ENCODE assay signal across 8 cellular contexts in genomic region chr11:507727-508515, GRCh38. TPM values are rescaled to one million over a fixed set of nuclear protein-coding genes. Genes with fewer than 3 reads are reported as not detected.
DNase-seq lines count a peak whose midpoint lies in the region; ATAC-seq and TF ChIP-seq lines count a peak whose summit lies in the region.

No MANE protein-coding gene starts in this region.

- H3K27ac ChIP-seq in CD8-positive, alpha-beta memory T cell (ENCODE audit: low read depth, low read length): peak overlapping the region; percentile 59
- peak overlapping the region; percentile 38; the same call in 1 of the 2 replicates for H3K27ac ChIP-seq in PC-3 (ENCODE audit: low read length)
- peak overlapping the region; percentile 84 for H3K27ac ChIP-seq in osteoblast (ENCODE audit: low read depth, low read length)

- H3K36me3 ChIP-seq in CD8-positive, alpha-beta memory T cell (ENCODE audit: insufficient read depth, low read length): peaks cover 5% of the 10 kb centered on the region
- H3K36me3 ChIP-seq in PC-3 (ENCODE audit: low read depth, low read length): peaks cover 3% of the 10 kb centered on the region; the same call in 1 of the 2 replicates
- H3K36me3 ChIP-seq in osteoblast (ENCODE audit: insufficient read depth, low read length): peaks cover 15% of the 10 kb centered on the region

- peaks cover 0 to 3% of the 10 kb centered on the region in 2 donors for H3K27me3 Mint-ChIP-seq in CD8-positive, alpha-beta memory T cell

- H3K9me3 ChIP-seq in CD8-positive, alpha-beta memory T cell (ENCODE audit: low read length): no peaks in the 10 kb centered on the region
- H3K9me3 ChIP-seq in PC-3 (ENCODE audit: low read length): no peaks in the 10 kb centered on the region
- no peaks in the 10 kb centered on the region for H3K9me3 ChIP-seq in osteoblast (ENCODE audit: low read depth, low read length)

- no peaks in the 10 kb centered on the region for H3K9me3 Mint-ChIP-seq in CD8-positive, alpha-beta memory T cell

- no peaks in the 10 kb centered on the region for H3K9me2 ChIP-seq in PC-3 (replicated peaks; ENCODE audit: low read length)

- H3K27me3 ChIP-seq in CD8-positive, alpha-beta memory T cell (ENCODE audit: insufficient read depth, low read length, poor library complexity, severe bottlenecking): no peaks in the 10 kb centered on the region
- H3K27me3 ChIP-seq in PC-3 (ENCODE audit: low read length) (no peaks in the 10 kb centered on the region), osteoblast (ENCODE audit: insufficient read depth, low read length) (no peaks in the 10 kb centered on the region)

- no peaks in the 10 kb centered on the region for H3F3A ChIP-seq in PC-3 (ENCODE audit: low read length, unreplicated experiment)

- CTCF ChIA-PET in CD8-positive, alpha-beta memory T cell (lab: Charles Lee): interaction anchor here (6.4 kb wide), 1 partner anchor 10 kb away, joined by 42 read pairs; no protein-coding TSS in a partner anchor
- CTCF ChIA-PET in PC-3 (lab: Charles Lee): no interaction called here

- peak overlapping the region; percentile 49; the same call in 1 of the 2 replicates for H2AFZ ChIP-seq in PC-3 (ENCODE audit: low read length)
- peak overlapping the region; percentile 51 for H2AFZ ChIP-seq in osteoblast (ENCODE audit: low read length)

- H3K4me2 ChIP-seq in PC-3 (ENCODE audit: low read length) (peak overlapping the region; percentile 98), osteoblast (ENCODE audit: insufficient read depth, low read length) (peak overlapping the region; percentile 86)

- H3K4me1 Mint-ChIP-seq in CD8-positive, alpha-beta memory T cell: peaks cover 11 to 36% (median 23%) of the 10 kb centered on the region in 3 donors

- POLR2A ChIA-PET in CD8-positive, alpha-beta memory T cell (lab: Charles Lee): interaction anchor here (2.3 to 2.7 kb wide), 2 partner anchors 28 to 301 kb away, joined by 16 to 18 read pairs; partner anchors contain the start of genes BET1L, HRAS, LRRC56 and RIC8A
- POLR2A ChIA-PET in PC-3 (lab: Charles Lee; ENCODE audit: unreplicated experiment): no interaction called here

- intact Hi-C loops in PC-3 (cut with micrococcal nuclease): loop anchor here (1.0 to 5.0 kb wide), 4 partner anchors 10 to 57 kb away; partner anchors contain the start of genes LRRC56 and PTDSS2

- H3K4me3 ChIP-seq in CD8-positive, alpha-beta memory T cell (ENCODE audit: low read length): peak overlapping the region; percentile 34
- H3K4me3 ChIP-seq in PC-3 (ENCODE audit: low read length): peak overlapping the region; percentile 81
- H3K4me3 ChIP-seq in osteoblast (ENCODE audit: insufficient read depth, low read length): peak overlapping the region; percentile 95

- H3K9ac ChIP-seq in PC-3 (ENCODE audit: low read length): peak overlapping the region; percentile 90

- TF ChIP-seq CTCF in PC-3 (conservative IDR thresholded peaks at IDR 0.05; ENCODE audit: low read depth, low read length) (no peak), osteoblast (IDR thresholded peaks at IDR 0.05; ENCODE audit: extremely low read depth, low read depth, low read length) (no peak)

- ATAC-seq in PC-3 (no peak), GM18868 (IDR thresholded peaks at IDR 0.05; ENCODE audit: unreplicated experiment) (no peak), GM21619 (IDR thresholded peaks at IDR 0.05; ENCODE audit: unreplicated experiment) (no peak)

- no TSS peak for BruUV-seq in PC-3 (replicated peaks; lab: Mats Ljungman, UMichigan)

- no peak for DNase-seq in CD8-positive, alpha-beta memory T cell
- DNase-seq in PC-3: no peak
- DNase-seq in epidermal melanocyte (ENCODE audit: insufficient read length, low spot score): peak; percentile 13
- DNase-seq in osteoblast (ENCODE audit: insufficient read length, low spot score, missing footprints): peak; percentile 70
- no peak for DNase-seq in hypothalamus (lab: John Stamatoyannopoulos, UW)
- no peak for DNase-seq in stimulated activated CD4-positive, alpha-beta T cell treated with anti-CD3 and anti-CD28 coated beads, Interleukin-1b, Interleukin-23, amount 100 ng/mL, for 48 hours

- H3K4me3 Mint-ChIP-seq in CD8-positive, alpha-beta memory T cell: peak overlapping the region; percentile 58 to 100 (median 83)

- no peaks in the 10 kb centered on the region for H4K20me1 ChIP-seq in PC-3 (ENCODE audit: low read length)
- H4K20me1 ChIP-seq in osteoblast (ENCODE audit: insufficient read depth, low read length): peaks cover 2% of the 10 kb centered on the region

- H3K4me1 ChIP-seq in CD8-positive, alpha-beta memory T cell (ENCODE audit: insufficient read depth, low read length): peaks cover 31% of the 10 kb centered on the region
- H3K4me1 ChIP-seq in PC-3 (ENCODE audit: insufficient read depth, low read length) (peaks cover 12% of the 10 kb centered on the region), osteoblast (ENCODE audit: insufficient read depth, low read length) (peaks cover 28% of the 10 kb centered on the region)

- peaks cover 0 to 34% (median 4%) of the 10 kb centered on the region in 3 donors for H3K36me3 Mint-ChIP-seq in CD8-positive, alpha-beta memory T cell

- H3K79me2 ChIP-seq in PC-3 (ENCODE audit: low read length) (peaks cover 39% of the 10 kb centered on the region), osteoblast (ENCODE audit: insufficient read depth, low read length) (peaks cover 49% of the 10 kb centered on the region)

- peak overlapping the region in 7 of 8 donors; percentile 50 to 97 (median 74) for H3K27ac Mint-ChIP-seq in CD8-positive, alpha-beta memory T cell

RNA-seq across cellular contexts. Expression of gene RNH1, which starts 0.9 kb away (rescaled TPM):
- total RNA-seq in CD8-positive, alpha-beta memory T cell: 100 to 1,000 TPM; 118 to 125 TPM
- polyA plus RNA-seq in CD8-positive, alpha-beta memory T cell: 183 TPM
- total RNA-seq in PC-3 (2014; rRNA removed) (258 and 300 TPM in 2 replicates), osteoblast (441 and 506 TPM in 2 replicates)

RNA-seq across cellular contexts. Expression of gene HRAS, which starts 27.5 kb away (rescaled TPM):
- 10 to 100 TPM; 86.9 to 91.5 TPM for total RNA-seq in CD8-positive, alpha-beta memory T cell
- polyA plus RNA-seq in CD8-positive, alpha-beta memory T cell: 22.5 TPM
- total RNA-seq in PC-3 (2014; rRNA removed) (128 and 167 TPM in 2 replicates), osteoblast (28.6 and 35.7 TPM in 2 replicates)

RNA-seq across cellular contexts. Expression of gene LRRC56, which starts 29.4 kb away (rescaled TPM):
- 1 to 10 TPM; 1.8 to 2.1 TPM for total RNA-seq in CD8-positive, alpha-beta memory T cell
- polyA plus RNA-seq in CD8-positive, alpha-beta memory T cell: 0.81 TPM
- total RNA-seq in PC-3 (2014; rRNA removed): 1.0 and 1.5 TPM in 2 replicates
- total RNA-seq in osteoblast: 0.88 and 1.1 TPM in 2 replicates

RNA-seq across cellular contexts. Expression of gene LMNTD2, which starts 52.6 kb away (rescaled TPM):
- 1 to 10 TPM; 1.2 to 2.4 TPM for total RNA-seq in CD8-positive, alpha-beta memory T cell
- 1.1 TPM for polyA plus RNA-seq in CD8-positive, alpha-beta memory T cell
- total RNA-seq in PC-3 (2014; rRNA removed) (1.4 and 2.4 TPM in 2 replicates), osteoblast (0.29 and 0.36 TPM in 2 replicates)

RNA-seq across cellular contexts. Expression of gene RASSF7, which starts 52.8 kb away (rescaled TPM):
- total RNA-seq in CD8-positive, alpha-beta memory T cell: 10 to 100 TPM; 20.4 to 20.7 TPM
- 39.7 TPM for polyA plus RNA-seq in CD8-positive, alpha-beta memory T cell
- total RNA-seq in PC-3 (2014; rRNA removed) (58.6 and 79.7 TPM in 2 replicates), osteoblast (2.4 and 6.2 TPM in 2 replicates)

Comparison
In these comparisons a context has a peak if more than half of its experiments do, and no peak if none do; other contexts are left out.
1. DNase-seq: peak in epidermal melanocyte (single experiment) and osteoblast (single experiment); none in CD8-positive, alpha-beta memory T cell (0 of 5), PC-3 (single experiment), hypothalamus (0 of 51) and stimulated activated CD4-positive, alpha-beta T cell treated with anti-CD3 and anti-CD28 coated beads, Interleukin-1b, Interleukin-23, amount 100 ng/mL, for 48 hours (single experiment).
2. H3K4me3 ChIP-seq: peak in every context shown above with its lines; median percentile 95 in osteoblast; 81 in PC-3; 34 in CD8-positive, alpha-beta memory T cell.
3. Peak in every context shown above with its lines, with median percentiles within 50 percentile points of each other: H3K27ac ChIP-seq.